In genomic region chr3:32845546-32845945, GRCh38 we compare ENCODE assay signal across 12 cellular contexts. TPM values are rescaled to one million over a fixed set of nuclear protein-coding genes. Genes with fewer than 3 reads are reported as not detected.
"Had no signal": no experiment of that assay in that cellular context is flagged by ENCODE, and none has a peak within 500 bp of the region (broad histone marks: within the 10 kb centered on the region; RNA-seq: fewer than 3 reads in every experiment).

No MANE protein-coding gene starts in this region.

RNA-seq across cellular contexts. Expression of gene TRIM71, which starts 27.7 kb away (rescaled TPM):
- total RNA-seq: left colon; naive thymus-derived CD8-positive, alpha-beta T cell; osteocyte; posterior vena cava; psoas muscle; sigmoid colon; suprapubic skin; thoracic aorta; ureter had no signal
- polyA plus RNA-seq: heart left ventricle; immature natural killer cell; liver; naive thymus-derived CD8-positive, alpha-beta T cell; sigmoid colon had no signal
